In genomic region chr10:92290837-92291609, GRCh38 we compare ENCODE assay signal across 8 cellular contexts. TPM values are rescaled to one million over a fixed set of nuclear protein-coding genes. Genes with fewer than 3 reads are reported as not detected.
DNase-seq lines count a peak whose midpoint lies in the region; ATAC-seq and TF ChIP-seq lines count a peak whose summit lies in the region.

Gene CPEB3 (minus strand): TSS chr10:92291078. CDS start chr10:92240350, 50,728 bp downstream.
Gene MARCHF5 (plus strand): TSS chr10:92291167. CDS start chr10:92291495, 328 bp downstream.

- H3K27ac ChIP-seq in CD8-positive, alpha-beta T cell (ENCODE audit: low read depth, low read length): peak within 1 kb of the TSS; percentile 70
- H3K27ac ChIP-seq in ectodermal cell (ENCODE audit: insufficient read depth, low read depth, low read length, poor library complexity, severe bottlenecking) (peak within 1 kb of the TSS; percentile 89), lung (ENCODE audit: low read depth in 1 of 2, low read length in 1 of 2) (peak within 1 kb of the TSS; percentile 97 to 98)

- peak; percentile 78 to 93 (median 89) for DNase-seq in CD8-positive, alpha-beta T cell
- DNase-seq in HK-2 (ENCODE audit: unreplicated experiment): peak; percentile 99
- peak; percentile 70 for DNase-seq in NCI-H82 treated with DMSO at 0.1 percent for 48 hours (lab: John Stamatoyannopoulos, UW; ENCODE audit: unreplicated experiment)
- DNase-seq in activated CD8-positive, alpha-beta T cell treated with anti-CD3 and anti-CD28 coated beads for 36 hours: peak; percentile 96
- DNase-seq in lung (ENCODE audit: low spot score): peak; percentile 97
- DNase-seq in stimulated activated CD4-positive, alpha-beta T cell treated with anti-CD3 and anti-CD28 coated beads, TNF-alpha, amount 100 ng/mL, for 4 hours (ENCODE audit: low read depth in 3 of 3): peak; percentile 75 to 81 (median 80)

- peaks cover 36% of the 10 kb centered on the region for H3K4me1 Mint-ChIP-seq in CD8-positive, alpha-beta T cell (ENCODE audit: low read depth)
- peaks cover 20% of the 10 kb centered on the region for H3K4me1 Mint-ChIP-seq in activated CD8-positive, alpha-beta T cell treated with anti-CD3 and anti-CD28 coated beads for 36 hours (ENCODE audit: low read depth)

- H3K36me3 ChIP-seq in CD8-positive, alpha-beta T cell (ENCODE audit: insufficient read depth, low read length): no peaks in the 10 kb centered on the region
- H3K36me3 ChIP-seq in ectodermal cell (ENCODE audit: control insufficient read depth, insufficient read depth, low read length): peaks cover 4% of the 10 kb centered on the region
- peaks cover 0 to 5% of the 10 kb centered on the region in 2 donors for H3K36me3 ChIP-seq in lung (ENCODE audit: control insufficient read depth in 2 of 2, insufficient read depth in 2 of 2, low read length in 2 of 2)

- H3K36me3 Mint-ChIP-seq in CD8-positive, alpha-beta T cell: peaks cover 24% of the 10 kb centered on the region
- H3K36me3 Mint-ChIP-seq in activated CD8-positive, alpha-beta T cell treated with anti-CD3 and anti-CD28 coated beads for 36 hours (ENCODE audit: low read depth): peaks cover 11% of the 10 kb centered on the region

- ATAC-seq in CD8-positive, alpha-beta T cell: peak; percentile 97
- ATAC-seq in GM19452 (IDR thresholded peaks at IDR 0.05; ENCODE audit: unreplicated experiment) (peak; percentile 99), lung (ENCODE audit: insufficient read depth, low FRiP score) (peak; percentile 99)
- peak; percentile 97 for ATAC-seq in activated CD8-positive, alpha-beta T cell treated with anti-CD3 and anti-CD28 coated beads for 36 hours

- 0% methylated on average over 79 of the region's 79 CpGs for WGBS in ectodermal cell, 2 experiments
- 0% methylated on average over 64 to 79 of the region's 79 CpGs for WGBS in lung, 2 donors

- intact Hi-C loops in CD8-positive, alpha-beta T cell (cut with DNase I, micrococcal nuclease): loop anchor here (1.0 to 10.0 kb wide), 10 partner anchors 51 to 1204 kb away; partner anchors contain the start of genes EXOC6 (in 2 of the 2), IDE (in 2 of the 2), BTAF1 (in 1 of the 2) and CEP55 (in 1 of the 2)
- intact Hi-C loops in activated CD8-positive, alpha-beta T cell treated with anti-CD3 and anti-CD28 coated beads for 36 hours (cut with micrococcal nuclease): loop anchor here (5.0 kb wide), 2 partner anchors 49 to 204 kb away; no protein-coding TSS in a partner anchor

- no peaks in the 10 kb centered on the region for H3K9me3 Mint-ChIP-seq in CD8-positive, alpha-beta T cell
- no peaks in the 10 kb centered on the region for H3K9me3 Mint-ChIP-seq in activated CD8-positive, alpha-beta T cell treated with anti-CD3 and anti-CD28 coated beads for 36 hours

- H3K4me1 ChIP-seq in CD8-positive, alpha-beta T cell (ENCODE audit: insufficient read depth, low read length): peaks cover 20% of the 10 kb centered on the region
- H3K4me1 ChIP-seq in ectodermal cell (ENCODE audit: control insufficient read depth, insufficient read depth, low read length) (peaks cover 4% of the 10 kb centered on the region), lung (ENCODE audit: control insufficient read depth in 2 of 2, insufficient read depth in 2 of 2, low read length in 2 of 2) (peaks cover 4 to 19% of the 10 kb centered on the region in 2 donors)

- H3K27me3 Mint-ChIP-seq in CD8-positive, alpha-beta T cell (ENCODE audit: low read depth): no peaks in the 10 kb centered on the region
- no peaks in the 10 kb centered on the region for H3K27me3 Mint-ChIP-seq in activated CD8-positive, alpha-beta T cell treated with anti-CD3 and anti-CD28 coated beads for 36 hours

- POLR2A ChIA-PET in CD8-positive, alpha-beta T cell (lab: Charles Lee): interaction anchor here (0.6 to 1.6 kb wide), 12 partner anchors 8 to 558 kb away, joined by 3 to 7 read pairs (median 4); partner anchors contain the start of genes BTAF1, EXOC6, IDE and KIF11
- POLR2A ChIA-PET in activated CD8-positive, alpha-beta T cell treated with anti-CD3 and anti-CD28 coated beads for 36 hours (lab: Charles Lee): interaction anchor here (0.6 to 2.1 kb wide), 8 partner anchors 8 to 1404 kb away, joined by 3 to 4 read pairs (median 4); no protein-coding TSS in a partner anchor

- no peaks in the 10 kb centered on the region for H3K9me3 ChIP-seq in CD8-positive, alpha-beta T cell (ENCODE audit: low read length)
- H3K9me3 ChIP-seq in ectodermal cell (ENCODE audit: control insufficient read depth, low read length): no peaks in the 10 kb centered on the region
- H3K9me3 ChIP-seq in lung (ENCODE audit: control insufficient read depth in 2 of 2, insufficient read depth in 1 of 2, low read length in 1 of 2): no peaks in the 10 kb centered on the region

- peak within 1 kb of the TSS; percentile 98 for H3K4me3 ChIP-seq in CD8-positive, alpha-beta T cell (ENCODE audit: low read depth, low read length)
- H3K4me3 ChIP-seq in ectodermal cell (ENCODE audit: insufficient read depth, low read depth, low read length) (peak within 1 kb of the TSS; percentile 93), lung (peak within 1 kb of the TSS; percentile 83)

- peak within 1 kb of the TSS; percentile 97 for H3K4me3 Mint-ChIP-seq in CD8-positive, alpha-beta T cell
- H3K4me3 Mint-ChIP-seq in activated CD8-positive, alpha-beta T cell treated with anti-CD3 and anti-CD28 coated beads for 36 hours: peak within 1 kb of the TSS; percentile 93

- CTCF ChIA-PET in CD8-positive, alpha-beta T cell (lab: Charles Lee): interaction anchor here (0.9 to 2.9 kb wide), 5 partner anchors 16 to 327 kb away, joined by 3 to 6 read pairs (median 4); no protein-coding TSS in a partner anchor
- CTCF ChIA-PET in activated CD8-positive, alpha-beta T cell treated with anti-CD3 and anti-CD28 coated beads for 36 hours (lab: Charles Lee): interaction anchor here (0.8 to 2.1 kb wide), 13 partner anchors 14 to 217 kb away, joined by 3 to 11 read pairs (median 4); no protein-coding TSS in a partner anchor

- no peaks in the 10 kb centered on the region for H3K27me3 ChIP-seq in CD8-positive, alpha-beta T cell (ENCODE audit: insufficient read depth, low read length)
- H3K27me3 ChIP-seq in ectodermal cell (ENCODE audit: control insufficient read depth, insufficient read depth, low read length, poor library complexity, severe bottlenecking) (peaks cover 6% of the 10 kb centered on the region), lung (ENCODE audit: control insufficient read depth, insufficient read depth) (no peaks in the 10 kb centered on the region)

- peak within 1 kb of the TSS; percentile 88 for H3K27ac Mint-ChIP-seq in CD8-positive, alpha-beta T cell
- H3K27ac Mint-ChIP-seq in activated CD8-positive, alpha-beta T cell treated with anti-CD3 and anti-CD28 coated beads for 36 hours: peak within 1 kb of the TSS; percentile 88

- peak; percentile 50 for TF ChIP-seq CTCF in CD8-positive, alpha-beta T cell (IDR thresholded peaks at IDR 0.05)
- TF ChIP-seq CTCF in activated CD8-positive, alpha-beta T cell treated with anti-CD3 and anti-CD28 coated beads for 36 hours (IDR thresholded peaks at IDR 0.05): peak; percentile 80
- peak; percentile 45 for TF ChIP-seq CTCF in lung (IDR thresholded peaks at IDR 0.05; ENCODE audit: control extremely low read depth, extremely low read depth)

RNA-seq across cellular contexts. Expression of gene CPEB3, which starts in this region (rescaled TPM):
- 1 to 10 TPM in 1 of 2 experiments, under 1 TPM in 1; 0.71 to 1.1 TPM for total RNA-seq in CD8-positive, alpha-beta T cell
- total RNA-seq in activated CD8-positive, alpha-beta T cell treated with anti-CD3 and anti-CD28 coated beads for 36 hours: 1 to 10 TPM; 1.8 to 2.2 TPM
- 1.9 TPM for polyA plus RNA-seq in ectodermal cell (2013, experiment 1 of 4)
- polyA plus RNA-seq in ectodermal cell (2013, experiment 2 of 4): 1.7 TPM
- 1.4 TPM for polyA plus RNA-seq in ectodermal cell (2013, experiment 3 of 4)
- polyA plus RNA-seq in ectodermal cell (2013, experiment 4 of 4): 1.2 TPM
- 1 to 10 TPM; 4.3 to 5.1 TPM for total RNA-seq in lung
- polyA plus RNA-seq in lung: 1 to 10 TPM; 1.1 to 1.3 TPM

RNA-seq across cellular contexts. Expression of gene MARCHF5, which starts in this region (rescaled TPM):
- total RNA-seq in CD8-positive, alpha-beta T cell: 10 to 100 TPM; 48.3 to 48.9 TPM
- 10 to 100 TPM; 25.4 to 29.3 TPM for total RNA-seq in activated CD8-positive, alpha-beta T cell treated with anti-CD3 and anti-CD28 coated beads for 36 hours
- polyA plus RNA-seq in ectodermal cell (2013, experiment 1 of 4): 36.4 TPM
- 29.6 TPM for polyA plus RNA-seq in ectodermal cell (2013, experiment 2 of 4)
- 32.0 TPM for polyA plus RNA-seq in ectodermal cell (2013, experiment 3 of 4)
- 37.7 TPM for polyA plus RNA-seq in ectodermal cell (2013, experiment 4 of 4)
- total RNA-seq in lung: 10 to 100 TPM; 25.1 to 38.1 TPM
- polyA plus RNA-seq in lung: 10 to 100 TPM; 10.0 to 20.7 TPM

Comparison
In these comparisons a context has a peak if more than half of its experiments do, and no peak if none do; other contexts are left out.
1. Peak in every context shown above with its lines: DNase-seq, ATAC-seq, H3K4me3 ChIP-seq and H3K27ac ChIP-seq.